8 cellular contexts compared by ENCODE assay signal in genomic region chr5:55234171-55234700, GRCh38. TPM values are rescaled to one million over a fixed set of nuclear protein-coding genes. Genes with fewer than 3 reads are reported as not detected.
DNase-seq lines count a peak whose midpoint lies in the region; ATAC-seq and TF ChIP-seq lines count a peak whose summit lies in the region.

No MANE protein-coding gene starts in this region.

- peaks cover 7% of the 10 kb centered on the region for H3K4me1 Mint-ChIP-seq in Calu3 (ENCODE audit: low read depth, unreplicated experiment)
- peaks cover 19% of the 10 kb centered on the region for H3K4me1 Mint-ChIP-seq in activated CD8-positive, alpha-beta T cell treated with anti-CD3 and anti-CD28 coated beads for 36 hours (ENCODE audit: low read depth)

- no peaks in the 10 kb centered on the region for H3K27me3 Mint-ChIP-seq in Calu3 (ENCODE audit: unreplicated experiment)
- peaks cover 64% of the 10 kb centered on the region for H3K27me3 Mint-ChIP-seq in activated CD8-positive, alpha-beta T cell treated with anti-CD3 and anti-CD28 coated beads for 36 hours

- peaks cover 99% of the 10 kb centered on the region for H3K27me3 ChIP-seq in left ventricle myocardium inferior (ENCODE audit: low read depth)

- H3K4me1 ChIP-seq in left ventricle myocardium inferior = peaks cover 40% of the 10 kb centered on the region

- peak overlapping the region; percentile 93 for H3K4me3 Mint-ChIP-seq in Calu3 (ENCODE audit: low read depth, unreplicated experiment)
- peak overlapping the region; percentile 75 for H3K4me3 Mint-ChIP-seq in activated CD8-positive, alpha-beta T cell treated with anti-CD3 and anti-CD28 coated beads for 36 hours

- peaks cover 49% of the 10 kb centered on the region for H3K36me3 Mint-ChIP-seq in Calu3 (ENCODE audit: insufficient read depth, unreplicated experiment)
- no peaks in the 10 kb centered on the region for H3K36me3 Mint-ChIP-seq in activated CD8-positive, alpha-beta T cell treated with anti-CD3 and anti-CD28 coated beads for 36 hours (ENCODE audit: low read depth)

- TF ChIP-seq RAD21 in Ishikawa (IDR thresholded peaks at IDR 0.05; ENCODE audit: low read depth) = no peak

- intact Hi-C loops in Calu3 (cut with micrococcal nuclease; ENCODE audit: unreplicated experiment) (loop anchor here (5.0 kb wide), 3 partner anchors 47 to 73 kb away; partner anchors contain the start of genes CDC20B, DHX29 and MTREX), left ventricle myocardium inferior (cut with micrococcal nuclease) (no loop called here)
- intact Hi-C loops in activated CD8-positive, alpha-beta T cell treated with anti-CD3 and anti-CD28 coated beads for 36 hours (cut with micrococcal nuclease) = loop anchor here (5.0 kb wide), 1 partner anchor 62 kb away; the partner anchor contains the start of gene CDC20B

- H3K36me3 ChIP-seq in left ventricle myocardium inferior = no peaks in the 10 kb centered on the region

- TF ChIP-seq EP300 in Ishikawa (IDR thresholded peaks at IDR 0.05; ENCODE audit: borderline replicate concordance) = no peak

- no peak for ATAC-seq in activated CD8-positive, alpha-beta T cell treated with anti-CD3 and anti-CD28 coated beads for 36 hours
- no peak for ATAC-seq in GM21825 (IDR thresholded peaks at IDR 0.05; ENCODE audit: unreplicated experiment)

- peak overlapping the region; percentile 78 for H3K27ac Mint-ChIP-seq in Calu3 (ENCODE audit: unreplicated experiment)
- no peak overlapping the region for H3K27ac Mint-ChIP-seq in activated CD8-positive, alpha-beta T cell treated with anti-CD3 and anti-CD28 coated beads for 36 hours

- DNase-seq in Calu3 (peak; percentile 46), left ventricle myocardium inferior (peak; percentile 15), renal cortical epithelial cell (ENCODE audit: low read depth) (peak; percentile 69), NCI-H1694 treated with DMSO at 0.1 percent for 48 hours (lab: John Stamatoyannopoulos, UW) (no peak), HuH-7 (ENCODE audit: low spot score) (no peak)
- no peak for DNase-seq in activated CD8-positive, alpha-beta T cell treated with anti-CD3 and anti-CD28 coated beads for 36 hours

- CTCF ChIA-PET in Calu3 (lab: Charles Lee) = interaction anchor here (0.8 to 1.9 kb wide), 3 partner anchors 47 to 75 kb away, joined by 3 to 6 read pairs (median 3); partner anchors contain the start of genes DHX29, GPX8 and MTREX
- CTCF ChIA-PET in activated CD8-positive, alpha-beta T cell treated with anti-CD3 and anti-CD28 coated beads for 36 hours (lab: Charles Lee) = interaction anchor here (1.1 to 2.6 kb wide), 5 partner anchors 8 to 62 kb away, joined by 3 to 20 read pairs (median 7); partner anchors contain the start of gene CDC20B

- H3K9me3 ChIP-seq in left ventricle myocardium inferior (replicated peaks) = no peaks in the 10 kb centered on the region

- TF ChIP-seq CTCF in Calu3 (IDR thresholded peaks at IDR 0.05; ENCODE audit: unreplicated experiment) = no peak
- TF ChIP-seq CTCF in activated CD8-positive, alpha-beta T cell treated with anti-CD3 and anti-CD28 coated beads for 36 hours (IDR thresholded peaks at IDR 0.05) = no peak
- no peak for TF ChIP-seq CTCF in left ventricle myocardium inferior (IDR thresholded peaks at IDR 0.05; ENCODE audit: borderline replicate concordance)

- POLR2A ChIA-PET in activated CD8-positive, alpha-beta T cell treated with anti-CD3 and anti-CD28 coated beads for 36 hours (lab: Charles Lee) = interaction anchor here (0.6 to 3.3 kb wide), 6 partner anchors 11 to 96 kb away, joined by 3 to 9 read pairs (median 4); no protein-coding TSS in a partner anchor

- TSS peak; percentile 32 for BruUV-seq in Calu3 (replicated peaks; lab: Mats Ljungman, UMichigan)

- H3K9me3 Mint-ChIP-seq in Calu3 (ENCODE audit: low read depth, unreplicated experiment) = no peaks in the 10 kb centered on the region
- H3K9me3 Mint-ChIP-seq in activated CD8-positive, alpha-beta T cell treated with anti-CD3 and anti-CD28 coated beads for 36 hours = no peaks in the 10 kb centered on the region

- no peak overlapping the region for H3K27ac ChIP-seq in left ventricle myocardium inferior (replicated peaks)

- H3K4me3 ChIP-seq in left ventricle myocardium inferior = peak overlapping the region; percentile 73

TF ChIP-seq in Ishikawa, 13 proteins besides CTCF, POLR2A, EP300 and RAD21:
- no peak; the same call in 1 of the 2 replicates for TF ChIP-seq NFIC (IDR thresholded peaks at IDR 0.05)
- 0 out of 2 replicates have a peak, but pooled peaks have one; percentile 22 for TF ChIP-seq MAX (IDR thresholded peaks at IDR 0.05)
- TF ChIP-seq ZBTB7A (IDR thresholded peaks at IDR 0.05; ENCODE audit: low read depth) = no peak
- TF ChIP-seq TEAD4 (IDR thresholded peaks at IDR 0.05) = no peak
- TF ChIP-seq CREB1 (IDR thresholded peaks at IDR 0.05; ENCODE audit: low read depth) = no peak
- 0 out of 2 replicates have a peak, but pooled peaks have one; percentile 8 for TF ChIP-seq TCF12 (IDR thresholded peaks at IDR 0.05; ENCODE audit: low read depth)
TF ChIP-seq in Ishikawa: peak in this region for 2.

RNA-seq across cellular contexts. Expression of gene CCNO, which starts 0.8 kb away (rescaled TPM):
- 10.1 and 12.5 TPM in 2 replicates for total RNA-seq in Calu3 (2022)
- not detected for total RNA-seq in activated CD8-positive, alpha-beta T cell treated with anti-CD3 and anti-CD28 coated beads for 36 hours
- total RNA-seq in left ventricle myocardium inferior = not detected
- total RNA-seq in renal cortical epithelial cell = 2.7 and 3.3 TPM in 2 replicates

RNA-seq across cellular contexts. Expression of gene MCIDAS, which starts 7.1 kb away (rescaled TPM):
- 4.4 and 4.9 TPM in 2 replicates for total RNA-seq in Calu3 (2022)
- under 1 TPM in 1 of 2 experiments, not detected in 1; 0.18 TPM for total RNA-seq in activated CD8-positive, alpha-beta T cell treated with anti-CD3 and anti-CD28 coated beads for 36 hours
- not detected for total RNA-seq in left ventricle myocardium inferior
- 0.20 TPM in 1 of 2 replicates, not detected in the other for total RNA-seq in renal cortical epithelial cell

Comparison
In these comparisons a context has a peak if more than half of its experiments do, and no peak if none do; other contexts are left out.
1. DNase-seq: peak in Calu3 (single experiment), left ventricle myocardium inferior (single experiment) and renal cortical epithelial cell (single experiment); none in activated CD8-positive, alpha-beta T cell treated with anti-CD3 and anti-CD28 coated beads for 36 hours (single experiment), NCI-H1694 treated with DMSO at 0.1 percent for 48 hours (single experiment) and HuH-7 (single experiment).